In genomic region chr18:58700209-58700608, GRCh38 we compare ENCODE assay signal across 25 cellular contexts.
"Had no signal": no experiment of that assay in that cellular context is flagged by ENCODE, and none has a peak within 500 bp of the region (broad histone marks: within the 10 kb centered on the region; RNA-seq: fewer than 3 reads in every experiment).

No MANE protein-coding gene starts in this region.

- H3K27me3 ChIP-seq: ascending aorta, breast epithelium, colonic mucosa, esophagus muscularis mucosa, foreskin keratinocyte, gastrocnemius medialis, heart left ventricle had no signal

- H3K4me3 ChIP-seq: ascending aorta, breast epithelium, colonic mucosa, esophagus muscularis mucosa, gastrocnemius medialis, heart left ventricle had no signal

- DNase-seq: activated CD4-positive, alpha-beta memory T cell treated with anti-CD3 and anti-CD28 coated beads for 36 hours; activated CD4-positive, CD25-positive, alpha-beta regulatory T cell; activated CD4-positive, CD25-positive, alpha-beta regulatory T cell treated with anti-CD3 and anti-CD28 coated beads, Interleukin-2, amount 50 U/mL, for 72 hours; activated CD8-positive, alpha-beta memory T cell treated with anti-CD3 and anti-CD28 coated beads, Interleukin-2, amount 50 U/mL, for 48 hours; activated CD8-positive, alpha-beta T cell treated with anti-CD3 and anti-CD28 coated beads, Interleukin-2, amount 10 ng/mL, durations not matched to agents 7 days and 5 days; activated gamma-delta T cell; activated naive CD4-positive, alpha-beta T cell; activated naive CD4-positive, alpha-beta T cell treated with anti-CD3 and anti-CD28 coated beads, Interleukin-2, amount 10 ng/mL, durations not matched to agents 7 days and 5 days; activated naive CD8-positive, alpha-beta T cell treated with anti-CD3 and anti-CD28 coated beads, Interleukin-2, amount 10 ng/mL, durations not matched to agents 7 days and 5 days; activated T-cell treated with anti-CD3 and anti-CD28 coated beads for 4 hours; activated T-cell treated with anti-CD3 and anti-CD28 coated beads, Interleukin-2, amount 50 U/mL, for 24 hours; colonic mucosa; effector CD8-positive, alpha-beta T cell; foreskin keratinocyte; gastrocnemius medialis; glutamatergic neuron; heart left ventricle; T-helper 2 cell had no signal

- H3K36me3 ChIP-seq: breast epithelium, colonic mucosa had no signal

- H3K27ac ChIP-seq: ascending aorta, breast epithelium, colonic mucosa, esophagus muscularis mucosa, foreskin keratinocyte, gastrocnemius medialis, heart left ventricle had no signal

- H3K4me1 ChIP-seq: ascending aorta, breast epithelium, colonic mucosa, foreskin keratinocyte had no signal

- H3K9me3 ChIP-seq: ascending aorta, breast epithelium, colonic mucosa, esophagus muscularis mucosa, gastrocnemius medialis, heart left ventricle had no signal

- FAIRE-seq: endometrium had no signal

- ATAC-seq: activated CD4-positive, alpha-beta T cell treated with anti-CD3 and anti-CD28 coated beads for 36 hours; activated CD8-positive, alpha-beta T cell treated with anti-CD3 and anti-CD28 coated beads, Interleukin-2, amount 10 ng/mL, durations not matched to agents 7 days and 5 days; activated naive CD4-positive, alpha-beta T cell treated with anti-CD3 and anti-CD28 coated beads, Interleukin-2, amount 50 U/mL, for 72 hours; activated T-cell treated with anti-CD3 and anti-CD28 coated beads, Interleukin-2, amount 50 U/mL, for 72 hours; foreskin keratinocyte; gastrocnemius medialis; heart left ventricle had no signal
